Comparison of ENCODE assay signal across 1 cellular context in genomic region chr6:33392168-33392947, GRCh38.
TF ChIP-seq lines count a peak whose summit lies in the region.

No MANE protein-coding gene starts in this region.

TF ChIP-seq in GM23338, 12 proteins besides CTCF, POLR2A, EP300 and RAD21 (continued from another document):
- TF ChIP-seq REST (IDR thresholded peaks at IDR 0.05; ENCODE audit: unreplicated experiment) (no peak), JUNB (IDR thresholded peaks at IDR 0.05; ENCODE audit: unreplicated experiment) (no peak), NANOG (IDR thresholded peaks at IDR 0.05; ENCODE audit: borderline replicate concordance) (no peak), ZNF114 (CRISPR knock-in tag; IDR thresholded peaks at IDR 0.05) (no peak), STAT1 (IDR thresholded peaks at IDR 0.05; ENCODE audit: unreplicated experiment) (no peak), EZH2phosphoT487 (IDR thresholded peaks at IDR 0.05; ENCODE audit: unreplicated experiment) (no peak), POLR2AphosphoS5 (IDR thresholded peaks at IDR 0.05; ENCODE audit: low read depth) (no peak)
